In the genomic region with DNA sequence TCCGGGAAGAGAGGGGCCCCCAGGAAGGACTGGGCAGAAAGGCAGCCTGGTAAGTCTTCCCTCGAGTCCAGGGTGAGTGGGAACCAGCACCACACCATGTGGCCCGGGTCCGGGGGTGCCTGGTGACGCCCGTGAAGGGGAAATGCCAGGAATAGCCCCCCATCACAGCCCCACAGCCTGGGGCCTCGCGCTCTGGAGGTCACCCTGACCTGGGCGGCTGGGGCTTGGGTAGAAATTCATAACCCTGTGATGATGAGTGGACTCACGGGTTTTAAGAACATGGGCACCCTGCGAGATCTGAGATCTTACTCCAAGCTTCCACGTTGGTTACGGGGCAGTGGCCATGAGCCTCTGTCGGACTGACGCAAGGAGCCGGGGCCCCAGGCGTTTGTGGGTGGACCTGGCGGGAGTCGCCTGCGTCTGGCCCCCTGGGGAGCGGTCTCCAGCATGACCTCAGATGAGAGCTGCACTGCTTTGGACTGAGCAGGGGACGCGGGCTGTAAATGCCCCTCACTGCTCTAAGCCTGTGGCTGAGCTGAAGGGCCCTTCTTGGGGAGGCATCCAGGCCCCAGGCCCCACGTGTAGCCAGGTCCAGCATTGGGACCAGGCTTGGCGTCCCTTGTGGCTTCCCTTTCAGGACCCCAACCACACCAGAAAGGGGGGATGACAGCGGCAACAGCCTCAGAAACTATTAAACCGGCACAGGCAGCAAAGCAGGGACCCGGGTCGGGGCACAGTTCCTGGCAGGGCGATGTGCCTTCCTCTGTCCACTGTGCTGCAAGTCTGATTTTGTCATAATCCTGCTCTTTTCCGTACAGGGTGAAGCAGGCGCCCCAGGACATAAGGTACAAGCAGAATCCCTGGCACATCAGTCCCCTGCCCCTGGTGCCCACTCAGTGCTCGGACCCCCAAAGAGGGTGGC, we compare ENCODE assay signal across 18 cellular contexts.
A peak's percentile ranks its signal among the peaks of the same experiment; 100 is the strongest.
DNase-seq lines count a peak whose midpoint lies in the region; ATAC-seq and TF ChIP-seq lines count a peak whose summit lies in the region.
"Had no signal": no experiment of that assay in that cellular context is flagged by ENCODE, and none has a peak within 500 bp of the region (broad histone marks: within the 10 kb centered on the region; RNA-seq: fewer than 3 reads in every experiment).

No MANE protein-coding gene starts in this region.

- H3K27me3 Mint-ChIP-seq in activated CD4-positive, alpha-beta T cell treated with anti-CD3 and anti-CD28 coated beads, Interleukin-2, amount 10 ng/mL, durations not matched to agents 24 days and 14 days: no peaks in the 10 kb centered on the region
- no peaks in the 10 kb centered on the region for H3K27me3 Mint-ChIP-seq in dendritic cell treated with granulocyte-macrophage colony-stimulating factor and Interleukin-4, amounts not matched to agents 40 ng/mL and 50 ng/mL, for 4 days

- no peaks in the 10 kb centered on the region; the same call in 1 of the 2 replicates for H3K27me3 ChIP-seq in OCI-LY1 (ENCODE audit: insufficient read depth, low read length)
- H3K27me3 ChIP-seq: colonic mucosa, ovary had no signal

- no peak for TF ChIP-seq CTCF in OCI-LY1 (IDR thresholded peaks at IDR 0.05; ENCODE audit: low read length)

- peak overlapping the region; percentile 68 for H3K4me3 Mint-ChIP-seq in activated CD4-positive, alpha-beta T cell treated with anti-CD3 and anti-CD28 coated beads, Interleukin-2, amount 10 ng/mL, durations not matched to agents 24 days and 14 days
- H3K4me3 Mint-ChIP-seq in dendritic cell treated with granulocyte-macrophage colony-stimulating factor and Interleukin-4, amounts not matched to agents 40 ng/mL and 50 ng/mL, for 4 days: peak overlapping the region; percentile 72

- ATAC-seq in HG03280 (IDR thresholded peaks at IDR 0.05; ENCODE audit: unreplicated experiment) (no peak), HG03520 (IDR thresholded peaks at IDR 0.05; ENCODE audit: unreplicated experiment) (no peak)

- peaks cover 19% of the 10 kb centered on the region for H3K4me1 ChIP-seq in OCI-LY1 (ENCODE audit: insufficient read depth, low read length, severe bottlenecking)
- H3K4me1 ChIP-seq: Caco-2, colonic mucosa, HAP-1 had no signal

- intact Hi-C loops in activated CD4-positive, alpha-beta T cell treated with anti-CD3 and anti-CD28 coated beads, Interleukin-2, amount 10 ng/mL, durations not matched to agents 24 days and 14 days (cut with micrococcal nuclease): no loop called here
- intact Hi-C loops in dendritic cell treated with granulocyte-macrophage colony-stimulating factor and Interleukin-4, amounts not matched to agents 40 ng/mL and 50 ng/mL, for 4 days (cut with micrococcal nuclease): no loop called here

- H2AFZ ChIP-seq in OCI-LY1 (ENCODE audit: low read length): no peak overlapping the region

- no peaks in the 10 kb centered on the region for H3F3A ChIP-seq in OCI-LY1 (ENCODE audit: insufficient read depth, low read length)

- no peak overlapping the region for H3K27ac ChIP-seq in OCI-LY1 (ENCODE audit: low read depth, low read length, poor library complexity, severe bottlenecking)
- H3K27ac ChIP-seq in skin epidermis: peak overlapping the region in 17 of 21 experiments; percentile 6 to 84 (median 62)
- H3K27ac ChIP-seq: colonic mucosa, ovary, SK-N-MC, WERI-Rb-1 had no signal

- peaks cover 28% of the 10 kb centered on the region for H3K4me1 Mint-ChIP-seq in activated CD4-positive, alpha-beta T cell treated with anti-CD3 and anti-CD28 coated beads, Interleukin-2, amount 10 ng/mL, durations not matched to agents 24 days and 14 days
- H3K4me1 Mint-ChIP-seq in dendritic cell treated with granulocyte-macrophage colony-stimulating factor and Interleukin-4, amounts not matched to agents 40 ng/mL and 50 ng/mL, for 4 days (ENCODE audit: low read depth): peaks cover 60% of the 10 kb centered on the region

- H4K20me1 ChIP-seq in OCI-LY1 (ENCODE audit: insufficient read depth, low read length): no peaks in the 10 kb centered on the region

- no peaks in the 10 kb centered on the region for H3K9me3 ChIP-seq in OCI-LY1 (ENCODE audit: low read length)
- H3K9me3 ChIP-seq: Caco-2, colonic mucosa, HAP-1, ovary had no signal

- no peaks in the 10 kb centered on the region for H3K79me2 ChIP-seq in OCI-LY1 (ENCODE audit: insufficient read depth, low read length)

- H3K36me3 Mint-ChIP-seq in activated CD4-positive, alpha-beta T cell treated with anti-CD3 and anti-CD28 coated beads, Interleukin-2, amount 10 ng/mL, durations not matched to agents 24 days and 14 days (ENCODE audit: low read depth): no peaks in the 10 kb centered on the region
- no peaks in the 10 kb centered on the region for H3K36me3 Mint-ChIP-seq in dendritic cell treated with granulocyte-macrophage colony-stimulating factor and Interleukin-4, amounts not matched to agents 40 ng/mL and 50 ng/mL, for 4 days (ENCODE audit: low read depth)

- peak overlapping the region; percentile 45; the same call in 1 of the 2 replicates for H3K4me2 ChIP-seq in OCI-LY1 (ENCODE audit: low read length)

- peak overlapping the region; percentile 88 for H3K27ac Mint-ChIP-seq in activated CD4-positive, alpha-beta T cell treated with anti-CD3 and anti-CD28 coated beads, Interleukin-2, amount 10 ng/mL, durations not matched to agents 24 days and 14 days
- H3K27ac Mint-ChIP-seq in dendritic cell treated with granulocyte-macrophage colony-stimulating factor and Interleukin-4, amounts not matched to agents 40 ng/mL and 50 ng/mL, for 4 days: peak overlapping the region; percentile 90

- H3K9me2 ChIP-seq in OCI-LY1 (ENCODE audit: low read depth, low read length): no peaks in the 10 kb centered on the region

- H3K36me3 ChIP-seq in OCI-LY1 (ENCODE audit: insufficient read depth, low read length): no peaks in the 10 kb centered on the region
- H3K36me3 ChIP-seq: colonic mucosa, ovary, WERI-Rb-1 had no signal

- DNase-seq in activated CD4-positive, alpha-beta T cell treated with anti-CD3 and anti-CD28 coated beads, Interleukin-2, amount 10 ng/mL, durations not matched to agents 24 days and 14 days: no peak
- no peak for DNase-seq in activated CD4-positive, alpha-beta T cell treated with anti-CD3 and anti-CD28 coated beads, Interleukin-2, amount 50 U/mL, for 1 hour
- DNase-seq in SKM-1 treated with dmso at 0.1 percent for 144 hours (lab: John Stamatoyannopoulos, UW; ENCODE audit: unreplicated experiment): no peak
- DNase-seq: Caco-2, colonic mucosa, glutamatergic neuron, midbrain, NCI-H1694, OCI-M1, ovary, WERI-Rb-1 had no signal

- H3K4me3 ChIP-seq in OCI-LY1 (ENCODE audit: low read depth, low read length, poor library complexity, severe bottlenecking) (peak overlapping the region; percentile 26), skin epidermis (no peak overlapping the region)
- H3K4me3 ChIP-seq: colonic mucosa, HAP-1, ovary, SK-N-MC had no signal

- H3K9me3 Mint-ChIP-seq in activated CD4-positive, alpha-beta T cell treated with anti-CD3 and anti-CD28 coated beads, Interleukin-2, amount 10 ng/mL, durations not matched to agents 24 days and 14 days: no peaks in the 10 kb centered on the region
- no peaks in the 10 kb centered on the region for H3K9me3 Mint-ChIP-seq in dendritic cell treated with granulocyte-macrophage colony-stimulating factor and Interleukin-4, amounts not matched to agents 40 ng/mL and 50 ng/mL, for 4 days

- H3K9ac ChIP-seq in OCI-LY1 (ENCODE audit: low read length): no peak overlapping the region; the same call in 1 of the 2 replicates
